Comparison of ENCODE assay signal across 8 cellular contexts in genomic region chr3:124730129-124730919, GRCh38.
DNase-seq lines count a peak whose midpoint lies in the region; ATAC-seq and TF ChIP-seq lines count a peak whose summit lies in the region.

Gene UMPS, plus strand, starts transcription at chr3:124730452. Its CDS starts 20 bp downstream, at chr3:124730472.

- peaks cover 41% of the 10 kb centered on the region for H3K4me1 Mint-ChIP-seq in nephron progenitor cell
- H3K4me1 Mint-ChIP-seq in stimulated activated naive CD8-positive, alpha-beta T cell treated with anti-CD3 and anti-CD28 coated beads, Interleukin-15, amount 100 ng/mL, for 72 hours: peaks cover 44% of the 10 kb centered on the region

- peaks cover 30% of the 10 kb centered on the region for H3K27me3 Mint-ChIP-seq in nephron progenitor cell (ENCODE audit: low read depth, poor library complexity)
- H3K27me3 Mint-ChIP-seq in stimulated activated naive CD8-positive, alpha-beta T cell treated with anti-CD3 and anti-CD28 coated beads, Interleukin-15, amount 100 ng/mL, for 72 hours: no peaks in the 10 kb centered on the region

- peak; percentile 99 for ATAC-seq in stimulated activated naive CD8-positive, alpha-beta T cell treated with anti-CD3 and anti-CD28 coated beads, Interleukin-15, amount 100 ng/mL, for 72 hours

- CTCF ChIA-PET in RWPE1 (lab: Yijun Ruan, JAX): interaction anchor here (0.5 to 0.7 kb wide), 2 partner anchors 44 to 119 kb away, joined by 5 read pairs; no protein-coding TSS in a partner anchor

- DNase-seq in EH (ENCODE audit: low read depth) (peak; percentile 82), GOT3 (lab: John Stamatoyannopoulos, UW) (peak; percentile 22), LoVo (ENCODE audit: low spot score) (peak; percentile 84), RWPE1 (ENCODE audit: low spot score) (peak; percentile 83), fibroblast of the conjunctiva (ENCODE audit: low read depth) (peak; percentile 43), nephron progenitor cell (peak; percentile 95)
- DNase-seq in activated T-helper 9 cell treated with anti-CD3 and anti-CD28 coated beads, Interleukin-2, amount 50 U/mL, for 16 hours (ENCODE audit: low read depth): peak; percentile 87
- peak; percentile 87 to 91 for DNase-seq in stimulated activated naive CD8-positive, alpha-beta T cell treated with anti-CD3 and anti-CD28 coated beads, Interleukin-15, amount 100 ng/mL, for 72 hours

- H3K27ac ChIP-seq in RWPE1: peak within 1 kb of the TSS; percentile 65

- H3K9me3 Mint-ChIP-seq in nephron progenitor cell: no peaks in the 10 kb centered on the region
- H3K9me3 Mint-ChIP-seq in stimulated activated naive CD8-positive, alpha-beta T cell treated with anti-CD3 and anti-CD28 coated beads, Interleukin-15, amount 100 ng/mL, for 72 hours: no peaks in the 10 kb centered on the region

- TF ChIP-seq CTCF in RWPE1 (conservative IDR thresholded peaks at IDR 0.05; ENCODE audit: low read depth): no peak
- TF ChIP-seq CTCF in nephron progenitor cell (IDR thresholded peaks at IDR 0.05): no peak

- peak within 1 kb of the TSS; percentile 99 for H3K27ac Mint-ChIP-seq in nephron progenitor cell
- peak within 1 kb of the TSS; percentile 99 to 100 for H3K27ac Mint-ChIP-seq in stimulated activated naive CD8-positive, alpha-beta T cell treated with anti-CD3 and anti-CD28 coated beads, Interleukin-15, amount 100 ng/mL, for 72 hours

- peak within 1 kb of the TSS; percentile 100 for H3K4me3 Mint-ChIP-seq in nephron progenitor cell
- H3K4me3 Mint-ChIP-seq in stimulated activated naive CD8-positive, alpha-beta T cell treated with anti-CD3 and anti-CD28 coated beads, Interleukin-15, amount 100 ng/mL, for 72 hours: peak within 1 kb of the TSS; percentile 98 to 99

- POLR2A ChIA-PET in RWPE1 (lab: Yijun Ruan, JAX; ENCODE audit: low non-redundant PET): interaction anchor here (0.7 kb wide), 1 partner anchor 56 kb away, joined by 3 read pairs; no protein-coding TSS in a partner anchor

- peaks cover 15% of the 10 kb centered on the region for H3K36me3 Mint-ChIP-seq in nephron progenitor cell (ENCODE audit: low read depth)

Comparison
In these comparisons a context has a peak if more than half of its experiments do, and no peak if none do; other contexts are left out.
1. Peak in every context shown above with its lines: DNase-seq, ATAC-seq and H3K27ac ChIP-seq.
2. DNase-seq: peak in every context shown above with its lines; median percentile 95 in nephron progenitor cell; 89 in stimulated activated naive CD8-positive, alpha-beta T cell treated with anti-CD3 and anti-CD28 coated beads, Interleukin-15, amount 100 ng/mL, for 72 hours; 87 in activated T-helper 9 cell treated with anti-CD3 and anti-CD28 coated beads, Interleukin-2, amount 50 U/mL, for 16 hours; 84 in LoVo; 83 in RWPE1; 82 in EH; 43 in fibroblast of the conjunctiva; 22 in GOT3.